In the genomic region with DNA sequence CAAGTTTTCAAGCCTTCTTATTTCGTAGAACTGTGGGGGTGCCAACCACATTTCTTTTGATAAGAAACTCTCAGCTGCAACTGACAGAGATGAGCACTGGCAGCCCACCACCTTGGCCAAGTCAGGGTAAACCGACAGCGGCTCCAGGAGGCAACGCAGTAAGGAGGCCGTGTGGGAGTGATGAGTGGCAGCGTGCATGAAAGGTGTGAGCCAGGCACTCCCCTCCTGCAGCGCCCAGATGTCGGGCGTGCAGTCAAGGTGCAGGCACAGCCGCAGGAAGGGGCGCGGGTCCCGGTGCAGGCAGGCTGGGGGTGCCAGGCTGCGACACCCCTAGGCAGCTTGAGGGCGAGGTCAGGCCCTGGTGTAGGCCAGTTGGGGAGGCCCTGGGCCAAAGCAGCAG, we compare ENCODE assay signal across 25 cellular contexts.
"Had no signal": no experiment of that assay in that cellular context is flagged by ENCODE, and none has a peak within 500 bp of the region (broad histone marks: within the 10 kb centered on the region; RNA-seq: fewer than 3 reads in every experiment).

No MANE protein-coding gene starts in this region.

- DNase-seq: activated CD4-positive, alpha-beta memory T cell treated with anti-CD3 and anti-CD28 coated beads for 36 hours; activated CD4-positive, alpha-beta T cell treated with anti-CD3 and anti-CD28 coated beads for 36 hours; activated CD4-positive, alpha-beta T cell treated with anti-CD3 and anti-CD28 coated beads, Interleukin-2, amount 10 ng/mL, durations not matched to agents 24 days and 14 days; activated CD4-positive, CD25-positive, alpha-beta regulatory T cell; activated CD4-positive, CD25-positive, alpha-beta regulatory T cell treated with anti-CD3 and anti-CD28 coated beads, Interleukin-2, amount 50 U/mL, for 72 hours; activated CD8-positive, alpha-beta memory T cell treated with anti-CD3 and anti-CD28 coated beads, Interleukin-2, amount 50 U/mL, for 48 hours; activated CD8-positive, alpha-beta T cell treated with anti-CD3 and anti-CD28 coated beads, Interleukin-2, amount 10 ng/mL, durations not matched to agents 7 days and 5 days; activated gamma-delta T cell; activated naive CD4-positive, alpha-beta T cell; activated naive CD4-positive, alpha-beta T cell treated with anti-CD3 and anti-CD28 coated beads, Interleukin-2, amount 10 ng/mL, durations not matched to agents 7 days and 5 days; activated naive CD8-positive, alpha-beta T cell treated with anti-CD3 and anti-CD28 coated beads, Interleukin-2, amount 10 ng/mL, durations not matched to agents 7 days and 5 days; activated T-cell treated with anti-CD3 and anti-CD28 coated beads for 4 hours; activated T-cell treated with anti-CD3 and anti-CD28 coated beads, Interleukin-2, amount 50 U/mL, for 24 hours; activated T-cell treated with anti-CD3 and anti-CD28 coated beads, Interleukin-2, amount 50 U/mL, for 72 hours; brain microvascular endothelial cell; central memory CD4-positive, alpha-beta T cell; cerebellar nuclear complex; colonic mucosa; effector CD8-positive, alpha-beta T cell; foreskin fibroblast; heart left ventricle; T-helper 2 cell had no signal

- H3K4me3 ChIP-seq: colonic mucosa, heart left ventricle had no signal

- H3K36me3 ChIP-seq: brain microvascular endothelial cell, colonic mucosa, heart left ventricle had no signal

- H3K27ac ChIP-seq: brain microvascular endothelial cell, colonic mucosa, epithelial cell of prostate, heart left ventricle had no signal

- H3K4me1 ChIP-seq: colonic mucosa, heart left ventricle had no signal

- ATAC-seq: activated CD4-positive, alpha-beta T cell treated with anti-CD3 and anti-CD28 coated beads for 36 hours; activated CD8-positive, alpha-beta T cell treated with anti-CD3 and anti-CD28 coated beads, Interleukin-2, amount 10 ng/mL, durations not matched to agents 7 days and 5 days; activated naive CD4-positive, alpha-beta T cell treated with anti-CD3 and anti-CD28 coated beads, Interleukin-2, amount 50 U/mL, for 72 hours; activated T-cell treated with anti-CD3 and anti-CD28 coated beads, Interleukin-2, amount 50 U/mL, for 72 hours; esophagus mucosa; heart left ventricle had no signal

- H3K9me3 ChIP-seq: colonic mucosa, heart left ventricle had no signal

- H3K27me3 ChIP-seq: brain microvascular endothelial cell, colonic mucosa, heart left ventricle had no signal
